20 cellular contexts compared by ENCODE assay signal in the genomic region with DNA sequence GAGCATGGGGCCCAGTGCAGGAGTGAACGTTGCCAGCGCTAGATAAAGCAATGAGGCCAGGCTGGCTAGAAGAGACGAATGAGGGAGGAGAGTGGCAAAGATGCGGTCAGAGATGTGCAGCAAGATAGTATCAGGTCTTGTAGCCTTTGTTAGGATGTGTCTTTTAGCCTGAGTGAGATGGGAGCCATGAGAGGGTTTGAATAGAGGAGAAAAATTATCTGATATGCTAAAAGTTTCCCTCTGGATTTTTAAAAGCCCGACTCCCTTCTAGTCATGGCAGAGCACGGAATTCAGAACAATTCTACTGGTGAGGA. TPM values are rescaled to one million over a fixed set of nuclear protein-coding genes. Genes with fewer than 3 reads are reported as not detected.
A peak's percentile ranks its signal among the peaks of the same experiment; 100 is the strongest.
DNase-seq lines count a peak whose midpoint lies in the region; ATAC-seq, FAIRE-seq and TF ChIP-seq lines count a peak whose summit lies in the region.
"Had no signal": no experiment of that assay in that cellular context is flagged by ENCODE, and none has a peak within 500 bp of the region (broad histone marks: within the 10 kb centered on the region; RNA-seq: fewer than 3 reads in every experiment).

No MANE protein-coding gene starts in this region.

- H3K23ac ChIP-seq in IMR-90 (ENCODE audit: low read depth, low read length), result peak overlapping the region; percentile 34; the same call in 1 of the 2 replicates

- no peak for TF ChIP-seq RAD21 in IMR-90 (IDR thresholded peaks at IDR 0.05; ENCODE audit: low read length)
- no peak for TF ChIP-seq RAD21 in K562 (CRISPR knock-in tag; conservative IDR thresholded peaks at IDR 0.05 in 1 of 2, IDR thresholded peaks at IDR 0.05 in 1 of 2)

- peaks cover 0 to 9% of the 10 kb centered on the region in 2 experiments; a peak in 2 of 4 replicates for H3K79me1 ChIP-seq in IMR-90 (ENCODE audit: low read depth in 1 of 2, low read length in 2 of 2)

- H2BK120ac ChIP-seq in IMR-90 (ENCODE audit: low read depth, low read length), result peak overlapping the region; percentile 79

- no peaks in the 10 kb centered on the region for H3K36me3 ChIP-seq in IMR-90 (ENCODE audit: control insufficient read depth, insufficient read depth, low read length)
- no peaks in the 10 kb centered on the region for H3K36me3 ChIP-seq in K562 (ENCODE audit: control insufficient read depth, insufficient read depth, low read length)
- no peaks in the 10 kb centered on the region for H3K36me3 ChIP-seq in mesodermal cell (ENCODE audit: control insufficient read depth, insufficient read depth, low read length)
- H3K36me3 ChIP-seq in spleen, result no peaks in the 10 kb centered on the region
- no peaks in the 10 kb centered on the region for H3K36me3 ChIP-seq in GM23248 (ENCODE audit: low read depth)
- H3K36me3 ChIP-seq: MG63, pancreas had no signal

- H2BK5ac ChIP-seq in IMR-90 (ENCODE audit: low read depth, low read length, poor library complexity, severe bottlenecking), result peak overlapping the region; percentile 2

- dilution Hi-C loops in IMR-90 (cut with HindIII; ENCODE audit: low sequenced_read_pairs, unreplicated experiment), result no loop called here

- H3K9me3 ChIP-seq in IMR-90 (ENCODE audit: control insufficient read depth, insufficient read depth, low read length) (peaks cover 5% of the 10 kb centered on the region), K562 (replicated peaks; ENCODE audit: control insufficient read depth, insufficient read depth, low read depth, low read length) (no peaks in the 10 kb centered on the region), mesodermal cell (ENCODE audit: control insufficient read depth, low read length) (peaks cover 12% of the 10 kb centered on the region), spleen (peaks cover 0 to 8% (median 0%) of the 10 kb centered on the region in 8 donors), GM23248 (ENCODE audit: low read depth) (no peaks in the 10 kb centered on the region)
- H3K9me3 ChIP-seq: pancreas, testis had no signal

- DNase-seq in IMR-90, result no peak
- no peak for DNase-seq in K562 (ENCODE audit: extremely low read depth in 1 of 4, low spot score in 3 of 4)
- DNase-seq in spleen, result no peak
- DNase-seq in GM23248, result no peak
- no peak for DNase-seq in NCI-H345 (lab: John Stamatoyannopoulos, UW)
- no peak for DNase-seq in D341Med (ENCODE audit: low spot score)
- DNase-seq: activated CD4-positive, alpha-beta T cell treated with anti-CD3 and anti-CD28 coated beads, Interleukin-2, amount 50 U/mL, for 48 hours; activated naive CD4-positive, alpha-beta T cell treated with Interleukin-2 at 50 U/mL for 16 hours; DMS 273 treated with DMSO at 0.1 percent for 48 hours; MG63; NCI-H446; NK-92 treated with Interleukin-12 subunit alpha and Interleukin-12 subunit beta, amount 100 ng/mL, for 24 hours; pancreas; T-helper 1 cell; testis had no signal

- H3K9me1 ChIP-seq in IMR-90 (ENCODE audit: insufficient read depth, low read length) (peaks cover 19% of the 10 kb centered on the region), K562 (ENCODE audit: control insufficient read depth, insufficient read depth, low read length) (no peaks in the 10 kb centered on the region)

- H3K4ac ChIP-seq in IMR-90 (ENCODE audit: low read depth, low read length), result peak overlapping the region; percentile 73; the same call in 1 of the 2 replicates

- no peak overlapping the region for H3K18ac ChIP-seq in IMR-90 (ENCODE audit: low read depth, low read length)

- H2BK20ac ChIP-seq in IMR-90 (ENCODE audit: low read depth, low read length), result peak overlapping the region; percentile 72

- H4K91ac ChIP-seq in IMR-90 (ENCODE audit: insufficient read depth, low read depth, low read length), result peak overlapping the region; percentile 12

- WGBS in IMR-90 (ENCODE audit: extremely low coverage in 2 of 2, insufficient read length in 1 of 2), 2 experiments, result 79% methylated on average over 4 of the region's 6 CpGs; no CpG with 5 or more reads in 1 of the 2 experiments
- WGBS in K562 (ENCODE audit: insufficient coverage, low coverage, missing lambda C conversion rate), result 9% methylated on average over 6 of the region's 6 CpGs
- 95% methylated on average over 5 to 6 of the region's 6 CpGs for WGBS in mesodermal cell (ENCODE audit: insufficient coverage in 2 of 2), 2 experiments
- 79 to 87% (median 83%) methylated on average over 6 of the region's 6 CpGs for WGBS in spleen, 5 donors
- WGBS in GM23248 (ENCODE audit: low coverage in 1 of 2, low lambda C conversion rate in 2 of 2, missing lambda C conversion rate in 2 of 2), 2 experiments, result 94% methylated on average over 6 of the region's 6 CpGs

- TF ChIP-seq CTCF in IMR-90 (conservative IDR thresholded peaks at IDR 0.05; ENCODE audit: low read depth, low read length) (no peak), K562 (IDR thresholded peaks at IDR 0.05 in 2 of 3, conservative IDR thresholded peaks at IDR 0.05 in 1 of 3; ENCODE audit: insufficient read depth in 2 of 3, low read depth in 1 of 3, low read length in 3 of 3) (no peak), spleen (IDR thresholded peaks at IDR 0.05 in 8 of 11, conservative IDR thresholded peaks at IDR 0.05 in 3 of 11) (no peak)

- H4K8ac ChIP-seq in IMR-90 (ENCODE audit: low read depth in 2 of 2, low read length in 2 of 2), result peak overlapping the region in 1 of 2 experiments; percentile 60; a peak in 1 of 4 replicates

- BruUV-seq in IMR-90 (replicated peaks; lab: Mats Ljungman, UMichigan) (no TSS peak), K562 (replicated peaks; lab: Mats Ljungman, UMichigan) (no TSS peak)

- H3K27me3 ChIP-seq in IMR-90 (ENCODE audit: control insufficient read depth, insufficient read depth, low read length), result no peaks in the 10 kb centered on the region
- peaks cover 7 to 19% of the 10 kb centered on the region in 2 experiments; a peak in 4 of 5 replicates for H3K27me3 ChIP-seq in K562 (ENCODE audit: control insufficient read depth in 2 of 2, insufficient read depth in 2 of 2, low read length in 2 of 2)
- H3K27me3 ChIP-seq in spleen (replicated peaks in 1 of 7), result no peaks in the 10 kb centered on the region
- no peaks in the 10 kb centered on the region for H3K27me3 ChIP-seq in GM23248 (replicated peaks; ENCODE audit: insufficient read depth)
- H3K27me3 ChIP-seq: MG63, pancreas, testis had no signal

- H3K4me2 ChIP-seq in IMR-90 (ENCODE audit: low read depth, low read length) (no peak overlapping the region), K562 (ENCODE audit: insufficient read depth, low read length) (no peak overlapping the region), GM23248 (ENCODE audit: unreplicated experiment) (no peak overlapping the region)

- no peak overlapping the region for H3K9ac ChIP-seq in IMR-90 (ENCODE audit: low read depth, low read length)
- H3K9ac ChIP-seq in K562 (ENCODE audit: insufficient read depth in 1 of 2, low read depth in 2 of 2, low read length in 2 of 2), result peak overlapping the region in 1 of 2 experiments; percentile 3; a peak in 1 of 4 replicates
- H3K9ac ChIP-seq in GM23248, result no peak overlapping the region

- H3K4me1 ChIP-seq in IMR-90 (ENCODE audit: control insufficient read depth, insufficient read depth, low read length) (peaks cover 8% of the 10 kb centered on the region), K562 (replicated peaks in 1 of 2; ENCODE audit: control insufficient read depth in 2 of 2, insufficient read depth in 2 of 2, low read length in 2 of 2) (peaks cover 8 to 10% of the 10 kb centered on the region in 2 experiments; a peak in 3 of 5 replicates), mesodermal cell (ENCODE audit: control insufficient read depth, insufficient read depth, low read length, poor library complexity, severe bottlenecking) (peaks cover 13% of the 10 kb centered on the region), spleen (peaks cover 0 to 20% (median 7%) of the 10 kb centered on the region in 6 donors), GM23248 (ENCODE audit: insufficient read depth) (peaks cover 3% of the 10 kb centered on the region; the same call in 1 of the 2 replicates)
- H3K4me1 ChIP-seq: pancreas, testis had no signal

- no peak for ATAC-seq in IMR-90 (ENCODE audit: low read depth)
- peak; percentile 37 for ATAC-seq in K562

- H2AK5ac ChIP-seq in IMR-90 (ENCODE audit: low read depth, low read length), result peak overlapping the region; percentile 77

- FAIRE-seq in K562 (lab: Jason Lieb, UNC), result no peak
- FAIRE-seq: colon, frontal cortex, pancreas had no signal

- TF ChIP-seq POLR2A in IMR-90 (IDR thresholded peaks at IDR 0.05; ENCODE audit: low read depth, low read length) (no peak), K562 (conservative IDR thresholded peaks at IDR 0.05) (no peak), spleen (IDR thresholded peaks at IDR 0.05) (no peak)

- H2BK15ac ChIP-seq in IMR-90 (ENCODE audit: low read depth, low read length), result peak overlapping the region; percentile 70; the same call in 2 of the 3 replicates

- H2AFZ ChIP-seq in IMR-90 (replicated peaks; ENCODE audit: low read length, poor library complexity), result peak overlapping the region; percentile 67
- no peak overlapping the region for H2AFZ ChIP-seq in K562 (ENCODE audit: low read depth, low read length)
- H2AFZ ChIP-seq in GM23248, result no peak overlapping the region

- H3K79me2 ChIP-seq in K562 (ENCODE audit: control insufficient read depth, insufficient read depth, low read length) (no peaks in the 10 kb centered on the region), GM23248 (ENCODE audit: insufficient read depth) (no peaks in the 10 kb centered on the region)

- in situ Hi-C loops in IMR-90 (cut with MboI; ENCODE audit: low sequenced_read_pairs) (no loop called here), K562 (cut with MboI) (no loop called here), GM23248 (cut with MboI) (no loop called here)

- no peak for TF ChIP-seq EP300 in K562 (IDR thresholded peaks at IDR 0.05; ENCODE audit: low read length)

- no peaks in the 10 kb centered on the region for H4K20me1 ChIP-seq in IMR-90 (ENCODE audit: insufficient read depth, low read length)
- no peaks in the 10 kb centered on the region for H4K20me1 ChIP-seq in K562 (replicated peaks; ENCODE audit: control insufficient read depth, insufficient read depth, low read length)
- H4K20me1 ChIP-seq in GM23248 (ENCODE audit: insufficient read depth), result no peaks in the 10 kb centered on the region

- peaks cover 7% of the 10 kb centered on the region; the same call in 1 of the 2 replicates for H3F3A ChIP-seq in GM23248 (ENCODE audit: insufficient read depth)

- H3K14ac ChIP-seq in IMR-90 (replicated peaks; ENCODE audit: low read depth, low read length), result peak overlapping the region; percentile 54; the same call in 1 of the 2 replicates

- POLR2A ChIA-PET in IMR-90 (lab: Charles Lee; ENCODE audit: unreplicated experiment) (no interaction called here), K562 (lab: Yijun Ruan, JAX) (interaction anchor here (5.7 kb wide), 1 partner anchor 12 kb away, joined by 55 read pairs; a partner anchor contains a TSS)

- CTCF ChIA-PET in IMR-90 (lab: Yijun Ruan, JAX), result no interaction called here
- CTCF ChIA-PET in K562 (lab: Yijun Ruan, JAX; ENCODE audit: low intra/inter-chr PET ratio), result no interaction called here

- H4K5ac ChIP-seq in IMR-90 (ENCODE audit: low read depth, low read length), result no peak overlapping the region

- intact Hi-C loops in IMR-90 (cut with micrococcal nuclease) (no loop called here), K562 (cut with micrococcal nuclease) (no loop called here), spleen (cut with DNase I; ENCODE audit: low total_unique reads) (no loop called here)

- H3K56ac ChIP-seq in IMR-90 (ENCODE audit: extremely low read depth, insufficient read depth, low read length), result no peak overlapping the region

- H3K9me2 ChIP-seq in GM23248 (ENCODE audit: insufficient read depth), result no peaks in the 10 kb centered on the region

- no peak overlapping the region for H2AK9ac ChIP-seq in IMR-90 (replicated peaks; ENCODE audit: low read depth, low read length, poor library complexity)

- H3K27ac ChIP-seq in IMR-90 (ENCODE audit: insufficient read depth, low read length) (peak overlapping the region; percentile 43), K562 (ENCODE audit: extremely low read depth, low read depth, low read length) (no peak overlapping the region), mesodermal cell (ENCODE audit: low read depth, low read length, severe bottlenecking) (peak overlapping the region; percentile 74), spleen (peak overlapping the region in 7 of 8 donors; percentile 26 to 78 (median 71)), GM23248 (no peak overlapping the region)
- H3K27ac ChIP-seq: pancreas, RWPE1, testis, VCaP had no signal

- H3K4me3 ChIP-seq in IMR-90 (ENCODE audit: insufficient read depth, low read depth, low read length) (no peak overlapping the region), K562 (no peak overlapping the region), mesodermal cell (ENCODE audit: extremely low read depth, insufficient read depth, low read length, poor library complexity, severe bottlenecking) (no peak overlapping the region), spleen (no peak overlapping the region), GM23248 (no peak overlapping the region)
- H3K4me3 ChIP-seq: MG63, pancreas, testis had no signal

RNA-seq across cellular contexts. Expression of a gene that starts 12.2 kb away (rescaled TPM):
- total RNA-seq in IMR-90 (2012; rRNA removed) (304 and 320 TPM in 2 replicates), K562 (2014; rRNA removed) (12.8 and 18.9 TPM in 2 replicates), K562 (2014; rRNA removed; fragmentation: Illumina TruSeq; extraction: Trizol) (5.0 and 7.3 TPM in 2 replicates), K562 (2015; rRNA removed; fragmentation: Illumina TruSeq; extraction: Trizol) (4.4 and 4.8 TPM in 2 replicates), K562 (2021) (14.2 and 17.1 TPM in 2 replicates), spleen (100 to 1,000 TPM; 197 to 818 (median 376) TPM)
- polyA plus RNA-seq in IMR-90 (2012; rRNA removed) (467 and 674 TPM in 2 replicates), K562 (2011; rRNA removed) (12.6 and 13.3 TPM in 2 replicates), K562 (2014; fragmentation: Illumina TruSeq; extraction: Trizol) (8.0 and 8.5 TPM in 2 replicates), K562 (2014; fragmentation: Nextera tagmentation; extraction: Ambion mirVana) (1 to 10 TPM; 2.1 to 3.0 TPM), K562 (2014; rRNA removed) (10.1 and 14.1 TPM in 2 replicates), spleen (100 to 1,000 TPM in 1 of 3 donors, 10 to 100 TPM in 2; 46.0 to 116 (median 68.9) TPM), GM23248 (2016; fragmentation: Nextera tagmentation; extraction: Ambion mirVana) (264 and 269 TPM in 2 replicates)
- 405 and 1,457 TPM in 2 replicates for polyA plus RNA-seq in IMR-90 (2012; cell fraction: cytosol; rRNA removed)
- 1,904 and 1,990 TPM in 2 replicates for polyA plus RNA-seq in IMR-90 (2012; cell fraction: nucleus; rRNA removed; ENCODE audit: low replicate concordance)
- 11.5 and 24.3 TPM in 2 replicates for total RNA-seq in K562 (2011; cell fraction: chromatin; rRNA removed; ENCODE audit: low replicate concordance)
- total RNA-seq in K562 (2011; cell fraction: nucleolus; rRNA removed), result 32.5 and 33.0 TPM in 2 replicates
- total RNA-seq in K562 (2011; cell fraction: nucleoplasm; rRNA removed), result 17.9 and 22.4 TPM in 2 replicates
- 16.2 and 25.8 TPM in 2 replicates for polyA plus RNA-seq in K562 (2011; cell fraction: cytosol; rRNA removed)
- 26.5 and 30.4 TPM in 2 replicates for polyA plus RNA-seq in K562 (2011; cell fraction: nucleus; rRNA removed)
- polyA plus RNA-seq in K562 (2012), result 8.3 and 11.4 TPM in 2 replicates
- 13.6 and 20.8 TPM in 2 replicates for polyA minus RNA-seq in K562 (2011; rRNA and poly(A)+ RNA removed)
- 13.5 and 14.0 TPM in 2 replicates for polyA minus RNA-seq in K562 (2011; cell fraction: cytosol; rRNA and poly(A)+ RNA removed)
- 23.3 and 31.2 TPM in 2 replicates for polyA minus RNA-seq in K562 (2011; cell fraction: nucleus; rRNA and poly(A)+ RNA removed)
- 46.7 TPM for polyA plus RNA-seq in mesodermal cell (2013, experiment 1 of 2)
- 41.2 TPM for polyA plus RNA-seq in mesodermal cell (2013, experiment 2 of 2)
- total RNA-seq in GM23248 (2014; rRNA removed; shearing (Covaris generic)), result 443 and 459 TPM in 2 replicates

Comparison
In these comparisons a context has a peak if more than half of its experiments do, and no peak if none do; other contexts are left out.
1. H3K27ac ChIP-seq: peak in IMR-90 (single experiment), mesodermal cell (single experiment) and spleen (7 of 8); none in K562 (single experiment) and GM23248 (single experiment).